In genomic region chr5:179142434-179143198, GRCh38 we compare ENCODE assay signal across 1 cellular context.
TF ChIP-seq lines count a peak whose summit lies in the region.

No MANE protein-coding gene starts in this region.

TF ChIP-seq in GM23338, 12 proteins besides CTCF, POLR2A, EP300 and RAD21 (continued from another document):
- TF ChIP-seq, protein P1, sequence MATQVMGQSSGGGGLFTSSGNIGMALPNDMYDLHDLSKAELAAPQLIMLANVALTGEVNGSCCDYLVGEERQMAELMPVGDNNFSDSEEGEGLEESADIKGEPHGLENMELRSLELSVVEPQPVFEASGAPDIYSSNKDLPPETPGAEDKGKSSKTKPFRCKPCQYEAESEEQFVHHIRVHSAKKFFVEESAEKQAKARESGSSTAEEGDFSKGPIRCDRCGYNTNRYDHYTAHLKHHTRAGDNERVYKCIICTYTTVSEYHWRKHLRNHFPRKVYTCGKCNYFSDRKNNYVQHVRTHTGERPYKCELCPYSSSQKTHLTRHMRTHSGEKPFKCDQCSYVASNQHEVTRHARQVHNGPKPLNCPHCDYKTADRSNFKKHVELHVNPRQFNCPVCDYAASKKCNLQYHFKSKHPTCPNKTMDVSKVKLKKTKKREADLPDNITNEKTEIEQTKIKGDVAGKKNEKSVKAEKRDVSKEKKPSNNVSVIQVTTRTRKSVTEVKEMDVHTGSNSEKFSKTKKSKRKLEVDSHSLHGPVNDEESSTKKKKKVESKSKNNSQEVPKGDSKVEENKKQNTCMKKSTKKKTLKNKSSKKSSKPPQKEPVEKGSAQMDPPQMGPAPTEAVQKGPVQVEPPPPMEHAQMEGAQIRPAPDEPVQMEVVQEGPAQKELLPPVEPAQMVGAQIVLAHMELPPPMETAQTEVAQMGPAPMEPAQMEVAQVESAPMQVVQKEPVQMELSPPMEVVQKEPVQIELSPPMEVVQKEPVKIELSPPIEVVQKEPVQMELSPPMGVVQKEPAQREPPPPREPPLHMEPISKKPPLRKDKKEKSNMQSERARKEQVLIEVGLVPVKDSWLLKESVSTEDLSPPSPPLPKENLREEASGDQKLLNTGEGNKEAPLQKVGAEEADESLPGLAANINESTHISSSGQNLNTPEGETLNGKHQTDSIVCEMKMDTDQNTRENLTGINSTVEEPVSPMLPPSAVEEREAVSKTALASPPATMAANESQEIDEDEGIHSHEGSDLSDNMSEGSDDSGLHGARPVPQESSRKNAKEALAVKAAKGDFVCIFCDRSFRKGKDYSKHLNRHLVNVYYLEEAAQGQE (IDR thresholded peaks at IDR 0.05; ENCODE audit: unreplicated experiment): no peak
- TF ChIP-seq JUNB (IDR thresholded peaks at IDR 0.05; ENCODE audit: unreplicated experiment): no peak
- TF ChIP-seq ZNF462 (CRISPR knock-in tag; IDR thresholded peaks at IDR 0.05): no peak
- no peak for TF ChIP-seq NANOG (IDR thresholded peaks at IDR 0.05; ENCODE audit: borderline replicate concordance)
TF ChIP-seq in GM23338: peak in this region for 0.
